In the genomic region with DNA sequence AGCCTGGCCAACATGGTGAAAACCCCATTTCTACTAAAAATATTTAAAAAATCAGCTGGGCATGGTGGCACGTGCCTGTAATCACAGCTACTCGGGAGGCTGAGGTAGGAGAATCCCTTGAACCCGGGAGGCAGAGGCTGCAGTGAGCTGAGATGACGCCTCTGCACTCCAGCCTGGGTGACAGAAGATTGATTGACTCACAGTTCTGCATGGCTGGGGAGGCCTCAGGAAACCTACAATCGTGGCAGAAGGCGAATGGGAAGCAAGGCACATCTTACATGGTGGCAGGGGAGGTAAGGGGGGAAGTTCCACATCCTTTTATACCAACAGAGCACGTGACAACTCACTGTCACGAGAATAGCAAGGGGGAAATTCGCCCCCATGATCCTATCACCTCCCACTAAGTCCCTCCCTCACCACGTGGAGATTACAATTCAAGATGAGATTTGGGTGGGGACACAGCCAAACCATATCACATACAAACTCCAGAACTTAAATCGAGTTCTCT, we compare ENCODE assay signal across 12 cellular contexts. TPM values are rescaled to one million over a fixed set of nuclear protein-coding genes. Genes with fewer than 3 reads are reported as not detected.
DNase-seq lines count a peak whose midpoint lies in the region; ATAC-seq, FAIRE-seq and TF ChIP-seq lines count a peak whose summit lies in the region.
"Not testable (repeated sequence)": the region's sequence is repeated elsewhere in the genome, so short reads cannot be mapped to it uniquely, and the experiment has no call there.
"Had no signal": no experiment of that assay in that cellular context is flagged by ENCODE, and none has a peak within 500 bp of the region (broad histone marks: within the 10 kb centered on the region; RNA-seq: fewer than 3 reads in every experiment).

No MANE protein-coding gene starts in this region.

- FAIRE-seq in GM12892 (lab: Jason Lieb, UNC): peak; percentile 87

- not testable (repeated sequence) for H3K27ac Mint-ChIP-seq in T-helper 17 cell
- H3K27ac Mint-ChIP-seq in activated naive CD8-positive, alpha-beta T cell treated with anti-CD3 and anti-CD28 coated beads, Interleukin-2, amount 50 U/mL, for 24 hours: peak overlapping the region; percentile 12
- peak overlapping the region; percentile 87 for H3K27ac Mint-ChIP-seq in stimulated activated naive B cell treated with anti-CD40 and anti-IgM and Interleukin-4, amounts not matched to agents 10 μg/mL and 1 μg/mL and 100 μg/mL, for 72 hours

- H3K27ac ChIP-seq in epithelial cell of prostate: peak overlapping the region; percentile 16

- not testable (repeated sequence) for H3K36me3 Mint-ChIP-seq in T-helper 17 cell (ENCODE audit: low read depth)
- H3K36me3 Mint-ChIP-seq in activated naive CD8-positive, alpha-beta T cell treated with anti-CD3 and anti-CD28 coated beads, Interleukin-2, amount 50 U/mL, for 24 hours (ENCODE audit: low read depth): peaks cover 35% of the 10 kb centered on the region
- peaks cover 49 to 57% of the 10 kb centered on the region in 2 donors for H3K36me3 Mint-ChIP-seq in stimulated activated naive B cell treated with anti-CD40 and anti-IgM and Interleukin-4, amounts not matched to agents 10 μg/mL and 1 μg/mL and 100 μg/mL, for 72 hours

- DNase-seq in CD1c-positive myeloid dendritic cell (ENCODE audit: extremely low spot score) (peak; percentile 26), NCI-H82 (lab: John Stamatoyannopoulos, UW) (peak; percentile 35)
- not testable (repeated sequence) for DNase-seq in GM12892 (ENCODE audit: insufficient read length); T-helper 17 cell; activated naive CD8-positive, alpha-beta T cell treated with anti-CD3 and anti-CD28 coated beads, Interleukin-2, amount 50 U/mL, for 24 hours; epithelial cell of prostate (ENCODE audit: low read depth, low spot score); stimulated activated naive B cell treated with anti-CD40 and anti-IgM and Interleukin-4, amounts not matched to agents 10 μg/mL and 1 μg/mL and 100 μg/mL, for 72 hours

- not testable (repeated sequence) for H3K9me3 Mint-ChIP-seq in activated naive CD8-positive, alpha-beta T cell treated with anti-CD3 and anti-CD28 coated beads, Interleukin-2, amount 50 U/mL, for 24 hours
- H3K9me3 Mint-ChIP-seq in stimulated activated naive B cell treated with anti-CD40 and anti-IgM and Interleukin-4, amounts not matched to agents 10 μg/mL and 1 μg/mL and 100 μg/mL, for 72 hours: peaks cover 6 to 11% of the 10 kb centered on the region in 2 donors

- H3K9me3 ChIP-seq in T-helper 17 cell (ENCODE audit: control insufficient read depth, low read length, poor library complexity, severe bottlenecking): not testable (repeated sequence)

- ATAC-seq in T-helper 17 cell; activated naive CD8-positive, alpha-beta T cell treated with anti-CD3 and anti-CD28 coated beads, Interleukin-2, amount 50 U/mL, for 24 hours; stimulated activated naive B cell treated with anti-CD40 and anti-IgM and Interleukin-4, amounts not matched to agents 10 μg/mL and 1 μg/mL and 100 μg/mL, for 72 hours (replicated peaks): not testable (repeated sequence)

- TF ChIP-seq POLR2A in GM12892 (IDR thresholded peaks at IDR 0.05; ENCODE audit: low read depth, low read length): not testable (repeated sequence)

- not testable (repeated sequence) for H3K27me3 Mint-ChIP-seq in T-helper 17 cell; activated naive CD8-positive, alpha-beta T cell treated with anti-CD3 and anti-CD28 coated beads, Interleukin-2, amount 50 U/mL, for 24 hours; stimulated activated naive B cell treated with anti-CD40 and anti-IgM and Interleukin-4, amounts not matched to agents 10 μg/mL and 1 μg/mL and 100 μg/mL, for 72 hours

- not testable (repeated sequence) for H3K4me1 Mint-ChIP-seq in T-helper 17 cell
- H3K4me1 Mint-ChIP-seq in activated naive CD8-positive, alpha-beta T cell treated with anti-CD3 and anti-CD28 coated beads, Interleukin-2, amount 50 U/mL, for 24 hours: peaks cover 30% of the 10 kb centered on the region
- peaks cover 48 to 65% of the 10 kb centered on the region in 2 donors for H3K4me1 Mint-ChIP-seq in stimulated activated naive B cell treated with anti-CD40 and anti-IgM and Interleukin-4, amounts not matched to agents 10 μg/mL and 1 μg/mL and 100 μg/mL, for 72 hours

- peak overlapping the region; percentile 41 for H3K4me3 Mint-ChIP-seq in T-helper 17 cell
- H3K4me3 Mint-ChIP-seq in activated naive CD8-positive, alpha-beta T cell treated with anti-CD3 and anti-CD28 coated beads, Interleukin-2, amount 50 U/mL, for 24 hours: not testable (repeated sequence)
- H3K4me3 Mint-ChIP-seq in stimulated activated naive B cell treated with anti-CD40 and anti-IgM and Interleukin-4, amounts not matched to agents 10 μg/mL and 1 μg/mL and 100 μg/mL, for 72 hours: peak overlapping the region in 1 of 2 donors; percentile 41

RNA-seq across cellular contexts. Expression of gene GSTP1, which starts 5.3 kb away (rescaled TPM):
- polyA plus RNA-seq in GM12892 (2012; ENCODE audit: missing spikeins): 993 TPM
- 10 to 100 TPM; 67.8 to 79.7 TPM for total RNA-seq in T-helper 17 cell

RNA-seq across cellular contexts. Expression of gene NDUFV1, which starts 17.8 kb away (rescaled TPM):
- 150 TPM for polyA plus RNA-seq in GM12892 (2012; ENCODE audit: missing spikeins)
- total RNA-seq in T-helper 17 cell: 100 to 1,000 TPM; 206 to 239 TPM

RNA-seq across cellular contexts. Expression of gene NUDT8, which starts 40.8 kb away (rescaled TPM):
- polyA plus RNA-seq in GM12892 (2012; ENCODE audit: missing spikeins): 11.1 TPM
- total RNA-seq in T-helper 17 cell: 1 to 10 TPM; 1.5 to 3.4 TPM

RNA-seq across cellular contexts. Expression of gene TBX10, which starts 50.6 kb away (rescaled TPM):
- polyA plus RNA-seq in GM12892 (2012; ENCODE audit: missing spikeins): 0.21 TPM
- not detected for total RNA-seq in T-helper 17 cell
- total RNA-seq: CD4-positive, alpha-beta memory T cell; IMR-90 had no signal
- polyA plus RNA-seq: A549; AG04450; BJ; CD4-positive, alpha-beta memory T cell; IMR-90 had no signal
